Comparison of ENCODE assay signal across 1 cellular context in genomic region chr12:48813464-48814312, GRCh38.
TF ChIP-seq lines count a peak whose summit lies in the region.

No MANE protein-coding gene starts in this region.

TF ChIP-seq in K562, 482 proteins besides CTCF, POLR2A, EP300 and RAD21:
- TF ChIP-seq ZBTB8A (IDR thresholded peaks at IDR 0.05; ENCODE audit: partially characterized antibody) = no peak
- peak; percentile 0 for TF ChIP-seq CTCFL (IDR thresholded peaks at IDR 0.05; ENCODE audit: borderline replicate concordance, insufficient read depth, low read depth, low read length, poor library complexity, severe bottlenecking)
- TF ChIP-seq PRDM10 (IDR thresholded peaks at IDR 0.05; ENCODE audit: partially characterized antibody) = peak; percentile 79
- TF ChIP-seq NR3C1 (CRISPR knock-in tag; IDR thresholded peaks at IDR 0.05) = no peak
- TF ChIP-seq HDAC2 (IDR thresholded peaks at IDR 0.05) = no peak
- no peak for TF ChIP-seq FOXA1 (IDR thresholded peaks at IDR 0.05; ENCODE audit: borderline replicate concordance)
- TF ChIP-seq CHD4 (IDR thresholded peaks at IDR 0.05; ENCODE audit: insufficient read depth, insufficient replicate concordance, low read depth, low read length, poor library complexity, severe bottlenecking) = peak; percentile 4
- TF ChIP-seq SPI1 (IDR thresholded peaks at IDR 0.05; ENCODE audit: borderline replicate concordance, low read depth, low read length) = peak; percentile 6; the same call in 1 of the 2 replicates
- no peak for TF ChIP-seq TRIM28 (IDR thresholded peaks at IDR 0.05)
- TF ChIP-seq, protein P1, sequence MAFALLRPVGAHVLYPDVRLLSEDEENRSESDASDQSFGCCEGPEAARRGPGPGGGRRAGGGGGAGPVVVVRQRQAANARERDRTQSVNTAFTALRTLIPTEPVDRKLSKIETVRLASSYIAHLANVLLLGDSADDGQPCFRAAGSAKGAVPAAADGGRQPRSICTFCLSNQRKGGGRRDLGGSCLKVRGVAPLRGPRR (CRISPR knock-in tag; IDR thresholded peaks at IDR 0.05) = no peak
- TF ChIP-seq MBD2 (IDR thresholded peaks at IDR 0.05; ENCODE audit: borderline replicate concordance, low read depth) = 0 out of 2 replicates have a peak, but pooled peaks have one; percentile 13
- TF ChIP-seq, protein P2, sequence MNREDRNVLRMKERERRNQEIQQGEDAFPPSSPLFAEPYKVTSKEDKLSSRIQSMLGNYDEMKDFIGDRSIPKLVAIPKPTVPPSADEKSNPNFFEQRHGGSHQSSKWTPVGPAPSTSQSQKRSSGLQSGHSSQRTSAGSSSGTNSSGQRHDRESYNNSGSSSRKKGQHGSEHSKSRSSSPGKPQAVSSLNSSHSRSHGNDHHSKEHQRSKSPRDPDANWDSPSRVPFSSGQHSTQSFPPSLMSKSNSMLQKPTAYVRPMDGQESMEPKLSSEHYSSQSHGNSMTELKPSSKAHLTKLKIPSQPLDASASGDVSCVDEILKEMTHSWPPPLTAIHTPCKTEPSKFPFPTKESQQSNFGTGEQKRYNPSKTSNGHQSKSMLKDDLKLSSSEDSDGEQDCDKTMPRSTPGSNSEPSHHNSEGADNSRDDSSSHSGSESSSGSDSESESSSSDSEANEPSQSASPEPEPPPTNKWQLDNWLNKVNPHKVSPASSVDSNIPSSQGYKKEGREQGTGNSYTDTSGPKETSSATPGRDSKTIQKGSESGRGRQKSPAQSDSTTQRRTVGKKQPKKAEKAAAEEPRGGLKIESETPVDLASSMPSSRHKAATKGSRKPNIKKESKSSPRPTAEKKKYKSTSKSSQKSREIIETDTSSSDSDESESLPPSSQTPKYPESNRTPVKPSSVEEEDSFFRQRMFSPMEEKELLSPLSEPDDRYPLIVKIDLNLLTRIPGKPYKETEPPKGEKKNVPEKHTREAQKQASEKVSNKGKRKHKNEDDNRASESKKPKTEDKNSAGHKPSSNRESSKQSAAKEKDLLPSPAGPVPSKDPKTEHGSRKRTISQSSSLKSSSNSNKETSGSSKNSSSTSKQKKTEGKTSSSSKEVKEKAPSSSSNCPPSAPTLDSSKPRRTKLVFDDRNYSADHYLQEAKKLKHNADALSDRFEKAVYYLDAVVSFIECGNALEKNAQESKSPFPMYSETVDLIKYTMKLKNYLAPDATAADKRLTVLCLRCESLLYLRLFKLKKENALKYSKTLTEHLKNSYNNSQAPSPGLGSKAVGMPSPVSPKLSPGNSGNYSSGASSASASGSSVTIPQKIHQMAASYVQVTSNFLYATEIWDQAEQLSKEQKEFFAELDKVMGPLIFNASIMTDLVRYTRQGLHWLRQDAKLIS (CRISPR knock-in tag; IDR thresholded peaks at IDR 0.05) = 0 out of 2 replicates have a peak, but pooled peaks have one; percentile 1
- peak; percentile 12; the same call in 1 of the 2 replicates for TF ChIP-seq BCOR (IDR thresholded peaks at IDR 0.05)
- peak; percentile 3; the same call in 1 of the 2 replicates for TF ChIP-seq NR2C2 (CRISPR knock-in tag; IDR thresholded peaks at IDR 0.05)
- TF ChIP-seq NR2C2 (tag; IDR thresholded peaks at IDR 0.05) = no peak
